In genomic region chr13:112067871-112068305, GRCh38 we compare ENCODE assay signal across 1 cellular context.
TF ChIP-seq lines count a peak whose summit lies in the region.

No MANE protein-coding gene starts in this region.

TF ChIP-seq in GM23338, 12 proteins besides CTCF, POLR2A, EP300 and RAD21:
- no peak for TF ChIP-seq ZNF462 (CRISPR knock-in tag; IDR thresholded peaks at IDR 0.05)
- no peak for TF ChIP-seq ETS1 (IDR thresholded peaks at IDR 0.05)
- TF ChIP-seq EZH2 (IDR thresholded peaks at IDR 0.05; ENCODE audit: low read depth, unreplicated experiment) = peak; percentile 93
- TF ChIP-seq STAT1 (IDR thresholded peaks at IDR 0.05; ENCODE audit: unreplicated experiment) = no peak
- TF ChIP-seq ZNF114 (CRISPR knock-in tag; IDR thresholded peaks at IDR 0.05) = no peak
- TF ChIP-seq ZNF331 (CRISPR knock-in tag; IDR thresholded peaks at IDR 0.05; ENCODE audit: low read depth) = no peak
- peak; percentile 13 for TF ChIP-seq EZH2phosphoT487 (IDR thresholded peaks at IDR 0.05; ENCODE audit: unreplicated experiment)
